ENCODE assay signal across 9 cellular contexts in the genomic region with DNA sequence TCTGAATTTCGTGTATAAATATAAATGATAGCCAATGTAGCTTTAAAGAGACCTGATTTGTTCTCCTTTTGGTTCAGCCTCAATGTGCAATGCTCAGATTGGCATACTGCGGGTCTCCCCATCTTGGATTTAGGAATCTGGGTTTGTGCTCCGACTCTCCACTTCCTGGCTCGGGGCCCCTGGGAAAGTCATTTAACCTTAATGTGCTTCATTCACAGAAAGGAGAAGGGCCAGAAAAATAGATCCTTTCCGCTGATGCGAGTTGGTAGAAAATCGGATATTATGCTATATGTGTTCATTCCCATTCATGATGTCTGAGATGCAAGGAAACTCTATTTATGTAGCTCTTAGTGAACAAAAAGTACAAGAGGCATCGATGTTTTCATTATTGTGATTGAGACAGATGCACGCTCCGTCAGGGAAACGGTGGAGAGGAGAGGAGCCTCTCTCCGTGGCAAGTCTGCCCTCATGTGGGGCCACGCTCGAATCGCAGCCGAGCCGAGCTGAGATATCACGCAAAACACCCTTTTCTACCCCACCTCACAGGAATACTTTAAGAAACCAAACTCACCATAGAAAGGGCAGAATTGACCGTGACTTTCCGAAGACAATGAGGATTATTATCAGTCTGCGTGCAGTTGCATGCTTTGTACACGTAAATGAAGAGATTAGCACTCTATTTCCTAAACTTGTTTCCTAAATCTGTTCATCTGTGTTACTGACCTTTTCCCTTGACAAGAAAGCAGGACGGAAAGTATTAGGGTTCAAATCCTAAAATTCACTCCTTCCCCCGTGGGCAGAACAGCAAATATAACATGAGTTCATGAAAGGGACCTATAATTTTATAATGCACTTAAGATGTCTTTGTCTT.
DNase-seq lines count a peak whose midpoint lies in the region; ATAC-seq and TF ChIP-seq lines count a peak whose summit lies in the region.
"Had no signal": no experiment of that assay in that cellular context is flagged by ENCODE, and none has a peak within 500 bp of the region (broad histone marks: within the 10 kb centered on the region; RNA-seq: fewer than 3 reads in every experiment).

No MANE protein-coding gene starts in this region.

- intact Hi-C loops in aorta (cut with DNase I) = no loop called here

- WGBS in SK-N-SH (ENCODE audit: low lambda C conversion rate) = 70% methylated on average over 24 of the region's 24 CpGs
- 12 to 13% methylated on average over 24 of the region's 24 CpGs for WGBS in aorta, 2 donors

- H4K20me1 ChIP-seq in SK-N-SH (ENCODE audit: insufficient read depth) = no peaks in the 10 kb centered on the region

- POLR2A ChIA-PET in SK-N-SH (lab: Yijun Ruan, JAX) = no interaction called here

- TF ChIP-seq CTCF in SK-N-SH (IDR thresholded peaks at IDR 0.05) = peak; percentile 19; the same call in 1 of the 2 replicates

- H3K27me3 ChIP-seq in SK-N-SH (ENCODE audit: insufficient read depth) (no peaks in the 10 kb centered on the region), aorta (ENCODE audit: control insufficient read depth in 1 of 2, insufficient read depth in 2 of 2, low read length in 1 of 2) (no peaks in the 10 kb centered on the region)

- ATAC-seq in SK-N-SH treated with all-trans-retinoic acid at 6 μM for 48 hours (no peak), GM21825 (IDR thresholded peaks at IDR 0.05; ENCODE audit: unreplicated experiment) (peak; percentile 78), aorta (ENCODE audit: low FRiP score) (peak; percentile 56)

- H3K9me2 ChIP-seq in SK-N-SH = no peaks in the 10 kb centered on the region; the same call in 1 of the 2 replicates

- CTCF ChIA-PET in SK-N-SH (lab: Yijun Ruan, JAX) = interaction anchor here (0.5 to 1.2 kb wide), 2 partner anchors 9 to 21 kb away, joined by 3 to 4 read pairs; no protein-coding TSS in a partner anchor

- H3K4me1 ChIP-seq in SK-N-SH (ENCODE audit: control insufficient read depth in 1 of 2, insufficient read depth in 2 of 2, low read depth in 1 of 2, low read length in 1 of 2) (no peaks in the 10 kb centered on the region), aorta (ENCODE audit: control insufficient read depth in 1 of 2, insufficient read depth in 2 of 2, low read length in 2 of 2) (no peaks in the 10 kb centered on the region)

- TF ChIP-seq RAD21 in SK-N-SH (IDR thresholded peaks at IDR 0.05; ENCODE audit: low read length) = peak; percentile 32; the same call in 1 of the 2 replicates

- no peaks in the 10 kb centered on the region for H3K79me2 ChIP-seq in SK-N-SH (ENCODE audit: insufficient read depth)

- H3K4me3 ChIP-seq in SK-N-SH (ENCODE audit: low read depth in 2 of 2, low read length in 1 of 2) (peak overlapping the region in 1 of 2 experiments; percentile 43; a peak in 1 of 4 replicates), aorta (ENCODE audit: low read length in 2 of 2) (no peak overlapping the region)

- H3K4me2 ChIP-seq in SK-N-SH = no peak overlapping the region

- H3K27ac ChIP-seq in SK-N-SH (ENCODE audit: low read depth in 2 of 2, low read length in 1 of 2) (no peak overlapping the region), aorta (ENCODE audit: low read depth in 1 of 2, low read length in 2 of 2) (no peak overlapping the region)
- H3K27ac ChIP-seq: epithelial cell of prostate had no signal

- H3K36me3 ChIP-seq in SK-N-SH (replicated peaks in 1 of 2; ENCODE audit: control insufficient read depth in 1 of 2, insufficient read depth in 2 of 2, low read length in 1 of 2) = no peaks in the 10 kb centered on the region
- no peaks in the 10 kb centered on the region for H3K36me3 ChIP-seq in aorta (ENCODE audit: control insufficient read depth in 1 of 2, insufficient read depth in 2 of 2, low read length in 1 of 2)

- TF ChIP-seq EP300 in SK-N-SH (IDR thresholded peaks at IDR 0.05; ENCODE audit: borderline replicate concordance in 1 of 2, low read depth in 1 of 2, low read length in 1 of 2) = no peak

- H3F3A ChIP-seq in SK-N-SH (replicated peaks; ENCODE audit: insufficient read depth) = no peaks in the 10 kb centered on the region

- DNase-seq in SK-N-SH = no peak
- peak; percentile 31 for DNase-seq in HuH-7.5 (ENCODE audit: low spot score)
- DNase-seq in T-helper 9 cell = peak; percentile 1
- peak; percentile 46 for DNase-seq in epidermal melanocyte (ENCODE audit: insufficient read length, low spot score)
- DNase-seq in midbrain (lab: John Stamatoyannopoulos, UW) = peak; percentile 39
- DNase-seq in aorta = no peak

- no peak overlapping the region for H2AFZ ChIP-seq in SK-N-SH (ENCODE audit: low read depth)

- H3K9me3 ChIP-seq in SK-N-SH = no peaks in the 10 kb centered on the region
- no peaks in the 10 kb centered on the region for H3K9me3 ChIP-seq in aorta (ENCODE audit: control insufficient read depth, low read length)

- H3K9ac ChIP-seq in SK-N-SH = no peak overlapping the region

TF ChIP-seq in SK-N-SH, 30 proteins besides CTCF, POLR2A, EP300 and RAD21:
- TF ChIP-seq YY1 (IDR thresholded peaks at IDR 0.05; ENCODE audit: low read depth) (no peak), MEF2A (IDR thresholded peaks at IDR 0.05; ENCODE audit: borderline replicate concordance, low read depth) (no peak)
- TF ChIP-seq, protein P1, sequence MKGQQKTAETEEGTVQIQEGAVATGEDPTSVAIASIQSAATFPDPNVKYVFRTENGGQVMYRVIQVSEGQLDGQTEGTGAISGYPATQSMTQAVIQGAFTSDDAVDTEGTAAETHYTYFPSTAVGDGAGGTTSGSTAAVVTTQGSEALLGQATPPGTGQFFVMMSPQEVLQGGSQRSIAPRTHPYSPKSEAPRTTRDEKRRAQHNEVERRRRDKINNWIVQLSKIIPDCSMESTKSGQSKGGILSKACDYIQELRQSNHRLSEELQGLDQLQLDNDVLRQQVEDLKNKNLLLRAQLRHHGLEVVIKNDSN (IDR thresholded peaks at IDR 0.05; ENCODE audit: borderline replicate concordance, low read depth) = no peak
TF ChIP-seq in SK-N-SH: peak in this region for 0.

TF ChIP-seq in SK-N-SH treated with all-trans-retinoic acid at 6 μM for 48 hours, 23 proteins besides CTCF, POLR2A, EP300 and RAD21 (continues in another document):
- no peak for TF ChIP-seq ZC3H10 (CRISPR knock-in tag; IDR thresholded peaks at IDR 0.05)
- TF ChIP-seq, protein P2, sequence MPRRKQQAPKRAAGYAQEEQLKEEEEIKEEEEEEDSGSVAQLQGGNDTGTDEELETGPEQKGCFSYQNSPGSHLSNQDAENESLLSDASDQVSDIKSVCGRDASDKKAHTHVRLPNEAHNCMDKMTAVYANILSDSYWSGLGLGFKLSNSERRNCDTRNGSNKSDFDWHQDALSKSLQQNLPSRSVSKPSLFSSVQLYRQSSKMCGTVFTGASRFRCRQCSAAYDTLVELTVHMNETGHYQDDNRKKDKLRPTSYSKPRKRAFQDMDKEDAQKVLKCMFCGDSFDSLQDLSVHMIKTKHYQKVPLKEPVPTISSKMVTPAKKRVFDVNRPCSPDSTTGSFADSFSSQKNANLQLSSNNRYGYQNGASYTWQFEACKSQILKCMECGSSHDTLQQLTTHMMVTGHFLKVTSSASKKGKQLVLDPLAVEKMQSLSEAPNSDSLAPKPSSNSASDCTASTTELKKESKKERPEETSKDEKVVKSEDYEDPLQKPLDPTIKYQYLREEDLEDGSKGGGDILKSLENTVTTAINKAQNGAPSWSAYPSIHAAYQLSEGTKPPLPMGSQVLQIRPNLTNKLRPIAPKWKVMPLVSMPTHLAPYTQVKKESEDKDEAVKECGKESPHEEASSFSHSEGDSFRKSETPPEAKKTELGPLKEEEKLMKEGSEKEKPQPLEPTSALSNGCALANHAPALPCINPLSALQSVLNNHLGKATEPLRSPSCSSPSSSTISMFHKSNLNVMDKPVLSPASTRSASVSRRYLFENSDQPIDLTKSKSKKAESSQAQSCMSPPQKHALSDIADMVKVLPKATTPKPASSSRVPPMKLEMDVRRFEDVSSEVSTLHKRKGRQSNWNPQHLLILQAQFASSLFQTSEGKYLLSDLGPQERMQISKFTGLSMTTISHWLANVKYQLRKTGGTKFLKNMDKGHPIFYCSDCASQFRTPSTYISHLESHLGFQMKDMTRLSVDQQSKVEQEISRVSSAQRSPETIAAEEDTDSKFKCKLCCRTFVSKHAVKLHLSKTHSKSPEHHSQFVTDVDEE (CRISPR knock-in tag; IDR thresholded peaks at IDR 0.05) = no peak
- no peak for TF ChIP-seq OSR1 (CRISPR knock-in tag; IDR thresholded peaks at IDR 0.05)
- TF ChIP-seq TOX (CRISPR knock-in tag; IDR thresholded peaks at IDR 0.05; ENCODE audit: borderline replicate concordance) = no peak
- no peak for TF ChIP-seq ARNTL (CRISPR knock-in tag; IDR thresholded peaks at IDR 0.05; ENCODE audit: borderline replicate concordance, low read depth)
- TF ChIP-seq CSDC2 (CRISPR knock-in tag; IDR thresholded peaks at IDR 0.05) = no peak
- no peak for TF ChIP-seq POU6F1 (CRISPR knock-in tag; IDR thresholded peaks at IDR 0.05; ENCODE audit: borderline replicate concordance, low read depth)
- no peak for TF ChIP-seq SNAI2 (CRISPR knock-in tag; IDR thresholded peaks at IDR 0.05)
- TF ChIP-seq ESRRG (CRISPR knock-in tag; IDR thresholded peaks at IDR 0.05) = no peak
- TF ChIP-seq RARB (CRISPR knock-in tag; IDR thresholded peaks at IDR 0.05) = no peak
- no peak for TF ChIP-seq GLIS3 (CRISPR knock-in tag; IDR thresholded peaks at IDR 0.05)

Comparison
In these comparisons a context has a peak if more than half of its experiments do, and no peak if none do; other contexts are left out.
1. DNase-seq: peak in HuH-7.5 (single experiment), T-helper 9 cell (single experiment), epidermal melanocyte (single experiment) and midbrain (single experiment); none in SK-N-SH (single experiment) and aorta (0 of 2).